ENCODE assay signal across 24 cellular contexts in genomic region chr4:75470738-75471137, GRCh38.
"Had no signal": no experiment of that assay in that cellular context is flagged by ENCODE, and none has a peak within 500 bp of the region (broad histone marks: within the 10 kb centered on the region; RNA-seq: fewer than 3 reads in every experiment).

No MANE protein-coding gene starts in this region.

- H3K27ac ChIP-seq: colonic mucosa, coronary artery, dorsolateral prefrontal cortex, epithelial cell of prostate, esophagus muscularis mucosa, esophagus squamous epithelium, foreskin keratinocyte, gastroesophageal sphincter, heart left ventricle, heart right ventricle had no signal

- H3K9me3 Mint-ChIP-seq: dendritic cell treated with granulocyte-macrophage colony-stimulating factor and Interleukin-4, amounts not matched to agents 40 ng/mL and 50 ng/mL, for 4 days; effector memory CD8-positive, alpha-beta T cell; endodermal cell had no signal

- H3K27me3 Mint-ChIP-seq: dendritic cell treated with granulocyte-macrophage colony-stimulating factor and Interleukin-4, amounts not matched to agents 40 ng/mL and 50 ng/mL, for 4 days; effector memory CD8-positive, alpha-beta T cell had no signal

- H3K27me3 ChIP-seq: colonic mucosa, dorsolateral prefrontal cortex, esophagus muscularis mucosa, esophagus squamous epithelium, foreskin keratinocyte, gastroesophageal sphincter, heart left ventricle, heart right ventricle had no signal

- H3K9me3 ChIP-seq: colonic mucosa, esophagus muscularis mucosa, esophagus squamous epithelium, gastroesophageal sphincter, heart left ventricle, heart right ventricle had no signal

- DNase-seq: colonic mucosa; cortex of kidney; dermis blood vessel endothelial cell; dorsolateral prefrontal cortex; effector CD4-positive, alpha-beta T cell; effector CD8-positive, alpha-beta T cell; effector memory CD4-positive, alpha-beta T cell; effector memory CD8-positive, alpha-beta T cell; endodermal cell; erythroblast; esophagus squamous epithelium; foreskin fibroblast; foreskin keratinocyte; foreskin melanocyte; glutamatergic neuron; head of caudate nucleus; heart left ventricle; heart right ventricle had no signal

- H3K27ac Mint-ChIP-seq: dendritic cell treated with granulocyte-macrophage colony-stimulating factor and Interleukin-4, amounts not matched to agents 40 ng/mL and 50 ng/mL, for 4 days; endodermal cell had no signal

- ATAC-seq: effector memory CD8-positive, alpha-beta T cell; esophagus mucosa; foreskin keratinocyte; gastroesophageal sphincter; heart right ventricle had no signal

- H3K36me3 ChIP-seq: colonic mucosa, esophagus muscularis mucosa, gastroesophageal sphincter had no signal

- H3K4me1 ChIP-seq: colonic mucosa, esophagus muscularis mucosa, esophagus squamous epithelium, foreskin keratinocyte, gastroesophageal sphincter had no signal

- H3K4me3 ChIP-seq: colonic mucosa, coronary artery, dorsolateral prefrontal cortex, esophagus muscularis mucosa, esophagus squamous epithelium, gastroesophageal sphincter, heart left ventricle, heart right ventricle had no signal

- H3K4me1 Mint-ChIP-seq: endodermal cell had no signal

- H3K4me3 Mint-ChIP-seq: dendritic cell treated with granulocyte-macrophage colony-stimulating factor and Interleukin-4, amounts not matched to agents 40 ng/mL and 50 ng/mL, for 4 days; effector memory CD8-positive, alpha-beta T cell; endodermal cell had no signal
